ENCODE assay signal across 8 cellular contexts in genomic region chr19:24033308-24033961, GRCh38. TPM values are rescaled to one million over a fixed set of nuclear protein-coding genes. Genes with fewer than 3 reads are reported as not detected.
A peak's percentile ranks its signal among the peaks of the same experiment; 100 is the strongest.
DNase-seq lines count a peak whose midpoint lies in the region; ATAC-seq and TF ChIP-seq lines count a peak whose summit lies in the region.

No MANE protein-coding gene starts in this region.

- 0 to 1% (median 0%) methylated on average over 9 to 40 of the region's 40 CpGs for WGBS in adrenal gland, 4 donors

- 0 out of 2 replicates have a peak, but pooled peaks cover 3% of the 10 kb centered on the region for H3K9me3 Mint-ChIP-seq in HFFc6

- intact Hi-C loops in adrenal gland (cut with DNase I), result no loop called here
- intact Hi-C loops in left cardiac atrium (cut with DNase I), result no loop called here
- intact Hi-C loops in posterior vena cava (cut with DNase I), result no loop called here
- intact Hi-C loops in upper lobe of right lung (cut with DNase I), result no loop called here

- peaks cover 13 to 33% of the 10 kb centered on the region in 2 donors for H3K4me1 ChIP-seq in adrenal gland (replicated peaks in 1 of 2)
- peaks cover 28% of the 10 kb centered on the region for H3K4me1 ChIP-seq in upper lobe of right lung

- H3K27me3 ChIP-seq in adrenal gland (no peaks in the 10 kb centered on the region), upper lobe of right lung (no peaks in the 10 kb centered on the region)

- no peaks in the 10 kb centered on the region; the same call in 1 of the 2 replicates for H3K27me3 Mint-ChIP-seq in HFFc6 (ENCODE audit: insufficient read depth)

- H3K36me3 ChIP-seq in adrenal gland (replicated peaks in 1 of 2) (peaks cover 0 to 17% of the 10 kb centered on the region in 2 donors), upper lobe of right lung (peaks cover 25% of the 10 kb centered on the region)

- peak overlapping the region; percentile 99 for H3K27ac Mint-ChIP-seq in HFFc6

- H3K27ac ChIP-seq in adrenal gland, result peak overlapping the region; percentile 89 to 98 (median 95)
- H3K27ac ChIP-seq in upper lobe of right lung, result peak overlapping the region; percentile 97

- H3K4me3 ChIP-seq in GM08714 (ENCODE audit: low read length), result peak overlapping the region; percentile 74
- H3K4me3 ChIP-seq in adrenal gland, result peak overlapping the region; percentile 66 to 82 (median 75)
- peak overlapping the region; percentile 84 for H3K4me3 ChIP-seq in upper lobe of right lung

- no peaks in the 10 kb centered on the region for H3K9me3 ChIP-seq in adrenal gland (replicated peaks in 1 of 3)
- H3K9me3 ChIP-seq in upper lobe of right lung, result no peaks in the 10 kb centered on the region

- DNase-seq in HFFc6 (peak; percentile 90), NCI-H1092 treated with DMSO at 0.1 percent for 48 hours (lab: John Stamatoyannopoulos, UW) (peak; percentile 91), SW 1271 (lab: John Stamatoyannopoulos, UW) (peak; percentile 79 to 93), adrenal gland (peak; percentile 85 to 96 (median 94)), left cardiac atrium (peak; percentile 92), posterior vena cava (ENCODE audit: low spot score) (peak; percentile 97), upper lobe of right lung (peak; percentile 94)

- TF ChIP-seq POLR2A in adrenal gland (IDR thresholded peaks at IDR 0.05), result peak; percentile 73 to 81

- peaks cover 17% of the 10 kb centered on the region for H3K4me1 Mint-ChIP-seq in HFFc6 (ENCODE audit: low read depth)

- TF ChIP-seq CTCF in HFFc6 (IDR thresholded peaks at IDR 0.05), result peak; percentile 40; the same call in 1 of the 2 replicates
- peak in 2 of 6 experiments; percentile 21 to 26 for TF ChIP-seq CTCF in adrenal gland (IDR thresholded peaks at IDR 0.05)
- TF ChIP-seq CTCF in upper lobe of right lung (IDR thresholded peaks at IDR 0.05), result no peak

- peak overlapping the region; percentile 98 for H3K4me3 Mint-ChIP-seq in HFFc6

- peaks cover 30% of the 10 kb centered on the region for H3K36me3 Mint-ChIP-seq in HFFc6 (ENCODE audit: low read depth)

- peak; percentile 99 for ATAC-seq in left cardiac atrium
- ATAC-seq in upper lobe of right lung, result peak; percentile 97

RNA-seq across cellular contexts. Expression of gene ZNF254, which starts 53.6 kb away (rescaled TPM):
- total RNA-seq in HFFc6 (2021; fragmentation: NEBNext Ultra II Directional; extraction: Animal tissue kit (Norgen Biotek cat#: 25700)), result 1 to 10 TPM; 3.3 to 5.2 (median 4.3) TPM
- total RNA-seq in adrenal gland (10 to 100 TPM in 7 of 8 donors, 1 to 10 TPM in 1; 7.2 to 21.3 (median 16.5) TPM), left cardiac atrium (10 to 100 TPM; 11.7 to 12.1 TPM), posterior vena cava (10 to 100 TPM; 12.8 to 14.1 TPM), upper lobe of right lung (17.1 TPM)
- polyA plus RNA-seq in adrenal gland, result 10 to 100 TPM in 1 of 3 donors, 1 to 10 TPM in 2; 3.9 to 16.3 (median 5.9) TPM

Comparison
In these comparisons a context has a peak if more than half of its experiments do, and no peak if none do; other contexts are left out.
1. Peak in every context shown above with its lines: DNase-seq, ATAC-seq, H3K4me3 ChIP-seq and H3K27ac ChIP-seq.